ENCODE assay signal across 16 cellular contexts in genomic region chr3:134933997-134934396, GRCh38.
"Had no signal": no experiment of that assay in that cellular context is flagged by ENCODE, and none has a peak within 500 bp of the region (broad histone marks: within the 10 kb centered on the region; RNA-seq: fewer than 3 reads in every experiment).

No MANE protein-coding gene starts in this region.

- H3K27ac Mint-ChIP-seq: activated CD4-positive, alpha-beta memory T cell treated with anti-CD3 and anti-CD28 coated beads, Interleukin-2, amount 10 ng/mL, durations not matched to agents 7 days and 5 days; activated CD8-positive, alpha-beta memory T cell treated with anti-CD3 and anti-CD28 coated beads, Interleukin-2, amount 10 ng/mL, durations not matched to agents 7 days and 5 days; activated naive CD8-positive, alpha-beta T cell treated with anti-CD3 and anti-CD28 coated beads for 36 hours; dendritic cell treated with granulocyte-macrophage colony-stimulating factor and Interleukin-4, amounts not matched to agents 40 ng/mL and 50 ng/mL, for 4 days; effector memory CD8-positive, alpha-beta T cell; naive thymus-derived CD4-positive, alpha-beta T cell had no signal

- H3K36me3 ChIP-seq: esophagus squamous epithelium, neutrophil, spleen, thyroid gland had no signal

- H3K9me3 ChIP-seq: esophagus squamous epithelium, neutrophil, spleen, thyroid gland had no signal

- H3K27me3 Mint-ChIP-seq: activated CD4-positive, alpha-beta memory T cell treated with anti-CD3 and anti-CD28 coated beads, Interleukin-2, amount 10 ng/mL, durations not matched to agents 7 days and 5 days; activated naive CD8-positive, alpha-beta T cell treated with anti-CD3 and anti-CD28 coated beads for 36 hours; dendritic cell treated with granulocyte-macrophage colony-stimulating factor and Interleukin-4, amounts not matched to agents 40 ng/mL and 50 ng/mL, for 4 days had no signal

- DNase-seq: activated CD4-positive, alpha-beta memory T cell treated with anti-CD3 and anti-CD28 coated beads, Interleukin-2, amount 10 ng/mL, durations not matched to agents 7 days and 5 days; activated CD4-positive, alpha-beta T cell treated with anti-CD3 and anti-CD28 coated beads for 48 hours; activated CD4-positive, CD25-positive, alpha-beta regulatory T cell; activated CD8-positive, alpha-beta memory T cell treated with anti-CD3 and anti-CD28 coated beads, Interleukin-2, amount 10 ng/mL, durations not matched to agents 7 days and 5 days; activated naive CD8-positive, alpha-beta T cell treated with anti-CD3 and anti-CD28 coated beads for 36 hours; amniotic stem cell; effector memory CD8-positive, alpha-beta T cell; esophagus squamous epithelium; mesendoderm; naive thymus-derived CD4-positive, alpha-beta T cell; spleen; stimulated activated CD4-positive, alpha-beta T cell treated with anti-CD3 and anti-CD28 coated beads, Interleukin-4, amount 100 ng/mL, for 4 hours; stimulated activated naive CD4-positive, alpha-beta T cell; thyroid gland had no signal

- H3K4me3 Mint-ChIP-seq: activated CD4-positive, alpha-beta memory T cell treated with anti-CD3 and anti-CD28 coated beads, Interleukin-2, amount 10 ng/mL, durations not matched to agents 7 days and 5 days; activated CD8-positive, alpha-beta memory T cell treated with anti-CD3 and anti-CD28 coated beads, Interleukin-2, amount 10 ng/mL, durations not matched to agents 7 days and 5 days; activated naive CD8-positive, alpha-beta T cell treated with anti-CD3 and anti-CD28 coated beads for 36 hours; dendritic cell treated with granulocyte-macrophage colony-stimulating factor and Interleukin-4, amounts not matched to agents 40 ng/mL and 50 ng/mL, for 4 days; effector memory CD8-positive, alpha-beta T cell; naive thymus-derived CD4-positive, alpha-beta T cell had no signal

- H3K27me3 ChIP-seq: esophagus squamous epithelium, neutrophil, spleen, thyroid gland had no signal

- H3K9me3 Mint-ChIP-seq: activated CD4-positive, alpha-beta memory T cell treated with anti-CD3 and anti-CD28 coated beads, Interleukin-2, amount 10 ng/mL, durations not matched to agents 7 days and 5 days; activated naive CD8-positive, alpha-beta T cell treated with anti-CD3 and anti-CD28 coated beads for 36 hours; dendritic cell treated with granulocyte-macrophage colony-stimulating factor and Interleukin-4, amounts not matched to agents 40 ng/mL and 50 ng/mL, for 4 days; effector memory CD8-positive, alpha-beta T cell; naive thymus-derived CD4-positive, alpha-beta T cell had no signal

- ATAC-seq: activated CD8-positive, alpha-beta memory T cell treated with anti-CD3 and anti-CD28 coated beads, Interleukin-2, amount 10 ng/mL, durations not matched to agents 7 days and 5 days; effector memory CD8-positive, alpha-beta T cell; naive thymus-derived CD4-positive, alpha-beta T cell had no signal

- H3K36me3 Mint-ChIP-seq: activated CD8-positive, alpha-beta memory T cell treated with anti-CD3 and anti-CD28 coated beads, Interleukin-2, amount 10 ng/mL, durations not matched to agents 7 days and 5 days; activated naive CD8-positive, alpha-beta T cell treated with anti-CD3 and anti-CD28 coated beads for 36 hours; naive thymus-derived CD4-positive, alpha-beta T cell had no signal

- H3K4me3 ChIP-seq: esophagus squamous epithelium, spleen, thyroid gland had no signal

- H3K4me1 Mint-ChIP-seq: activated naive CD8-positive, alpha-beta T cell treated with anti-CD3 and anti-CD28 coated beads for 36 hours had no signal
